Comparison of ENCODE assay signal across 1 cellular context in the genomic region with DNA sequence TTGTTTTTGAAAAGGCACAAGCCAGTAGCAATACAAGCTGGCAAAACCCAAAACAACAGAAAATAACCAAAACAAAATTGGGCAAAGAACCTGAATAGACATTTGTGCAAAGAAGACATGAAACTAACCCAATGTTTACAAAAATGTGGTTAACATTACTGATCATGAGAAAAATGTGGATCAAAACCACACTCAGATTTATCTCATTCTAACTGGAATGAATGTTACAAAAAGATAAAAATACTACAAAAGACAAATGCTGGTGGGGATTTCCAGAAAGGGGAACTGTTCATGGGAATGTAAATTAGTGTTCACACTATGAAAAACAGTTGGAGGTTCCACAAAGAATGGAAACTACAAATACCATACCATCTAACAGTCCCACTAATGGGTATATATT.
TF ChIP-seq lines count a peak whose summit lies in the region.

No MANE protein-coding gene starts in this region.

TF ChIP-seq in GM12878, 131 proteins besides CTCF, POLR2A, EP300 and RAD21:
- TF ChIP-seq, protein P1, sequence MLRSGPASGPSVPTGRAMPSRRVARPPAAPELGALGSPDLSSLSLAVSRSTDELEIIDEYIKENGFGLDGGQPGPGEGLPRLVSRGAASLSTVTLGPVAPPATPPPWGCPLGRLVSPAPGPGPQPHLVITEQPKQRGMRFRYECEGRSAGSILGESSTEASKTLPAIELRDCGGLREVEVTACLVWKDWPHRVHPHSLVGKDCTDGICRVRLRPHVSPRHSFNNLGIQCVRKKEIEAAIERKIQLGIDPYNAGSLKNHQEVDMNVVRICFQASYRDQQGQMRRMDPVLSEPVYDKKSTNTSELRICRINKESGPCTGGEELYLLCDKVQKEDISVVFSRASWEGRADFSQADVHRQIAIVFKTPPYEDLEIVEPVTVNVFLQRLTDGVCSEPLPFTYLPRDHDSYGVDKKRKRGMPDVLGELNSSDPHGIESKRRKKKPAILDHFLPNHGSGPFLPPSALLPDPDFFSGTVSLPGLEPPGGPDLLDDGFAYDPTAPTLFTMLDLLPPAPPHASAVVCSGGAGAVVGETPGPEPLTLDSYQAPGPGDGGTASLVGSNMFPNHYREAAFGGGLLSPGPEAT (IDR thresholded peaks at IDR 0.05; ENCODE audit: low read depth): peak; percentile 59; the same call in 1 of the 2 replicates
- TF ChIP-seq RUNX3 (IDR thresholded peaks at IDR 0.05; ENCODE audit: low read length) (peak; percentile 64), PAX5 (IDR thresholded peaks at IDR 0.05; ENCODE audit: borderline replicate concordance, low read depth, low read length) (no peak), ZNF24 (IDR thresholded peaks at IDR 0.05) (no peak), IKZF2 (IDR thresholded peaks at IDR 0.05) (peak; percentile 20 to 47; a peak in 1 of 4 replicates)
